In genomic region chr2:241890524-241891235, GRCh38 we compare ENCODE assay signal across 21 cellular contexts. TPM values are rescaled to one million over a fixed set of nuclear protein-coding genes. Genes with fewer than 3 reads are reported as not detected.
DNase-seq lines count a peak whose midpoint lies in the region; ATAC-seq and TF ChIP-seq lines count a peak whose summit lies in the region.
"Had no signal": no experiment of that assay in that cellular context is flagged by ENCODE, and none has a peak within 500 bp of the region (broad histone marks: within the 10 kb centered on the region; RNA-seq: fewer than 3 reads in every experiment).

No MANE protein-coding gene starts in this region.

- no peak for TF ChIP-seq POLR2A in uterus (IDR thresholded peaks at IDR 0.05)

- no peak overlapping the region for H3K27ac ChIP-seq in right atrium auricular region
- peak overlapping the region; percentile 82 to 85 for H3K27ac ChIP-seq in uterus
- H3K27ac ChIP-seq: epithelial cell of prostate, left lung, SJSA1, upper lobe of right lung had no signal

- H3K9me3 Mint-ChIP-seq in endothelial cell (ENCODE audit: unreplicated experiment) (no peaks in the 10 kb centered on the region), CD14-positive monocyte (peaks cover 2 to 9% (median 7%) of the 10 kb centered on the region in 7 donors)
- H3K9me3 Mint-ChIP-seq: activated naive CD8-positive, alpha-beta T cell treated with anti-CD3 and anti-CD28 coated beads for 36 hours; stimulated activated naive B cell treated with anti-CD40 and anti-IgM and Interleukin-4, amounts not matched to agents 10 μg/mL and 1 μg/mL and 100 μg/mL, for 72 hours had no signal

- TF ChIP-seq CTCF in right atrium auricular region (IDR thresholded peaks at IDR 0.05) (no peak), endothelial cell (IDR thresholded peaks at IDR 0.05; ENCODE audit: unreplicated experiment) (no peak), uterus (IDR thresholded peaks at IDR 0.05) (no peak), CD14-positive monocyte (IDR thresholded peaks at IDR 0.05) (no peak)

- H3K4me1 Mint-ChIP-seq in endothelial cell (ENCODE audit: unreplicated experiment) (peaks cover 2% of the 10 kb centered on the region), CD14-positive monocyte (no peaks in the 10 kb centered on the region)

- peaks cover 9% of the 10 kb centered on the region for H3K27me3 Mint-ChIP-seq in endothelial cell (ENCODE audit: unreplicated experiment)
- peaks cover 0 to 2% (median 2%) of the 10 kb centered on the region in 3 donors for H3K27me3 Mint-ChIP-seq in CD14-positive monocyte (ENCODE audit: low read depth in 3 of 3)
- H3K27me3 Mint-ChIP-seq: activated naive CD8-positive, alpha-beta T cell treated with anti-CD3 and anti-CD28 coated beads for 36 hours; dendritic cell treated with granulocyte-macrophage colony-stimulating factor and Interleukin-4, amounts not matched to agents 40 ng/mL and 50 ng/mL, for 4 days; stimulated activated naive B cell treated with anti-CD40 and anti-IgM and Interleukin-4, amounts not matched to agents 10 μg/mL and 1 μg/mL and 100 μg/mL, for 72 hours had no signal

- H3K4me3 ChIP-seq in right atrium auricular region (no peak overlapping the region), uterus (no peak overlapping the region)
- H3K4me3 ChIP-seq: gastroesophageal sphincter, K562, left lung, SJSA1, upper lobe of right lung had no signal

- H3K4me1 ChIP-seq in right atrium auricular region (peaks cover 0 to under 1% of the 10 kb centered on the region in 2 donors), uterus (peaks cover 5 to 6% of the 10 kb centered on the region in 2 donors)
- H3K4me1 ChIP-seq: left lung, SJSA1, upper lobe of right lung had no signal

- peak; percentile 27 for DNase-seq in Right ventricle myocardium superior
- no peak for DNase-seq in right atrium auricular region (ENCODE audit: low spot score)
- peak; percentile 51 for DNase-seq in NCI-H345 (lab: John Stamatoyannopoulos, UW)
- no peak for DNase-seq in endothelial cell (ENCODE audit: low spot score)
- no peak for DNase-seq in uterus
- DNase-seq in CD14-positive monocyte (ENCODE audit: low spot score) = no peak
- DNase-seq in globus pallidus (ENCODE audit: low spot score) = no peak
- DNase-seq: activated naive CD8-positive, alpha-beta T cell treated with anti-CD3 and anti-CD28 coated beads for 36 hours; retina; stimulated activated naive B cell treated with anti-CD40 and anti-IgM and Interleukin-4, amounts not matched to agents 10 μg/mL and 1 μg/mL and 100 μg/mL, for 72 hours; T-helper 2 cell; upper lobe of right lung had no signal

- H3K36me3 Mint-ChIP-seq in endothelial cell (ENCODE audit: low read depth, unreplicated experiment) (peaks cover 30% of the 10 kb centered on the region), CD14-positive monocyte (peaks cover 15 to 20% of the 10 kb centered on the region in 2 donors)

- H3K9me3 ChIP-seq in right atrium auricular region (no peaks in the 10 kb centered on the region), uterus (no peaks in the 10 kb centered on the region)
- H3K9me3 ChIP-seq: gastroesophageal sphincter, SJSA1, upper lobe of right lung had no signal

- ATAC-seq in Right ventricle myocardium superior (ENCODE audit: poor library complexity) (no peak), GM21423 (IDR thresholded peaks at IDR 0.05; ENCODE audit: unreplicated experiment) (no peak)
- ATAC-seq: activated CD4-positive, CD25-positive, alpha-beta regulatory T cell treated with anti-CD3 and anti-CD28 coated beads, Interleukin-2, amount 50 U/mL, for 24 hours; gastroesophageal sphincter; K562; left lung; stimulated activated naive B cell treated with anti-CD40 and anti-IgM and Interleukin-4, amounts not matched to agents 10 μg/mL and 1 μg/mL and 100 μg/mL, for 72 hours; upper lobe of right lung had no signal

- no peak overlapping the region for H3K4me3 Mint-ChIP-seq in endothelial cell (ENCODE audit: unreplicated experiment)
- no peak overlapping the region for H3K4me3 Mint-ChIP-seq in CD14-positive monocyte
- H3K4me3 Mint-ChIP-seq: activated naive CD8-positive, alpha-beta T cell treated with anti-CD3 and anti-CD28 coated beads for 36 hours; brain; dendritic cell treated with granulocyte-macrophage colony-stimulating factor and Interleukin-4, amounts not matched to agents 40 ng/mL and 50 ng/mL, for 4 days; stimulated activated naive B cell treated with anti-CD40 and anti-IgM and Interleukin-4, amounts not matched to agents 10 μg/mL and 1 μg/mL and 100 μg/mL, for 72 hours had no signal

- H3K36me3 ChIP-seq in right atrium auricular region (no peaks in the 10 kb centered on the region), uterus (no peaks in the 10 kb centered on the region)
- H3K36me3 ChIP-seq: left lung, SJSA1, upper lobe of right lung had no signal

- no peaks in the 10 kb centered on the region for H3K27me3 ChIP-seq in right atrium auricular region
- no peaks in the 10 kb centered on the region for H3K27me3 ChIP-seq in uterus
- H3K27me3 ChIP-seq: gastroesophageal sphincter, left lung, SJSA1, upper lobe of right lung had no signal

- H3K27ac Mint-ChIP-seq in endothelial cell (ENCODE audit: unreplicated experiment) (peak overlapping the region; percentile 70), CD14-positive monocyte (peak overlapping the region in 2 of 7 donors; percentile 6 to 15)
- H3K27ac Mint-ChIP-seq: activated naive CD8-positive, alpha-beta T cell treated with anti-CD3 and anti-CD28 coated beads for 36 hours; dendritic cell treated with granulocyte-macrophage colony-stimulating factor and Interleukin-4, amounts not matched to agents 40 ng/mL and 50 ng/mL, for 4 days; stimulated activated naive B cell treated with anti-CD40 and anti-IgM and Interleukin-4, amounts not matched to agents 10 μg/mL and 1 μg/mL and 100 μg/mL, for 72 hours had no signal

- intact Hi-C loops in Right ventricle myocardium superior (cut with DNase I) (no loop called here), uterus (cut with DNase I; ENCODE audit: low total_unique reads) (no loop called here), CD14-positive monocyte (cut with micrococcal nuclease) (loop anchor here in 1 of 2 donors (5.0 kb wide), 1 partner anchor 273 kb away; no protein-coding TSS in a partner anchor)

RNA-seq across cellular contexts. Expression of gene RTP5, which starts 21.2 kb away (rescaled TPM):
- not detected for total RNA-seq in Right ventricle myocardium superior
- not detected for total RNA-seq in right atrium auricular region
- total RNA-seq in endothelial cell (ENCODE audit: unreplicated experiment) = not detected
- total RNA-seq in uterus = under 1 TPM in 1 of 4 donors, not detected in 3; 0.15 TPM
- not detected for polyA plus RNA-seq in CD14-positive monocyte
- total RNA-seq: gastroesophageal sphincter, K562, SJSA1, upper lobe of right lung had no signal
- polyA plus RNA-seq: K562 had no signal

RNA-seq across cellular contexts. Expression of gene PDCD1, which starts 32.0 kb away (rescaled TPM):
- total RNA-seq in Right ventricle myocardium superior (2.0 TPM), right atrium auricular region (10 to 100 TPM in 1 of 2 donors, 1 to 10 TPM in 1; 1.0 to 17.5 TPM), endothelial cell (ENCODE audit: unreplicated experiment) (not detected), uterus (under 1 TPM in 1 of 4 donors, not detected in 3; 0.21 TPM)
- polyA plus RNA-seq in CD14-positive monocyte = under 1 TPM in 1 of 2 donors, not detected in 1; 0.08 TPM
- total RNA-seq: SJSA1 had no signal

Comparison
In these comparisons a context has a peak if more than half of its experiments do, and no peak if none do; other contexts are left out.
1. DNase-seq: peak in Right ventricle myocardium superior (single experiment) and NCI-H345 (single experiment); none in right atrium auricular region (single experiment), endothelial cell (single experiment), uterus (0 of 2), CD14-positive monocyte (single experiment) and globus pallidus (single experiment).
2. H3K27ac ChIP-seq: peak in uterus (2 of 2); none in right atrium auricular region (0 of 2).